In genomic region chr13:44713793-44714469, GRCh38 we compare ENCODE assay signal across 9 cellular contexts.
DNase-seq lines count a peak whose midpoint lies in the region; ATAC-seq and TF ChIP-seq lines count a peak whose summit lies in the region.
"Had no signal": no experiment of that assay in that cellular context is flagged by ENCODE, and none has a peak within 500 bp of the region (broad histone marks: within the 10 kb centered on the region; RNA-seq: fewer than 3 reads in every experiment).

No MANE protein-coding gene starts in this region.

- intact Hi-C loops in left ventricle myocardium inferior (cut with micrococcal nuclease): no loop called here

- H3K9me2 ChIP-seq in GM23338 (ENCODE audit: insufficient read depth): no peaks in the 10 kb centered on the region

- no peaks in the 10 kb centered on the region for H3K27me3 Mint-ChIP-seq in GM23338 (ENCODE audit: insufficient read depth, low read depth, poor library complexity)

- no peak for TF ChIP-seq CTCF in HFF-Myc (IDR thresholded peaks at IDR 0.05; ENCODE audit: low read depth, low read length, missing control alignments)
- no peak for TF ChIP-seq CTCF in left ventricle myocardium inferior (IDR thresholded peaks at IDR 0.05; ENCODE audit: borderline replicate concordance)
- no peak for TF ChIP-seq CTCF in thoracic aorta (IDR thresholded peaks at IDR 0.05)
- TF ChIP-seq CTCF in GM23338 (conservative IDR thresholded peaks at IDR 0.05; ENCODE audit: low read depth in 2 of 2): no peak

- H2AFZ ChIP-seq in GM23338: no peak overlapping the region

- H3K4me1 ChIP-seq in adipocyte (ENCODE audit: control insufficient read depth, insufficient read depth, low read length) (peaks cover 57% of the 10 kb centered on the region), left ventricle myocardium inferior (peaks cover 17% of the 10 kb centered on the region), thoracic aorta (ENCODE audit: control insufficient read depth in 1 of 2, low read depth in 2 of 2) (peaks cover 36 to 71% of the 10 kb centered on the region in 2 donors), GM23338 (ENCODE audit: insufficient read depth) (no peaks in the 10 kb centered on the region; the same call in 1 of the 2 replicates)

- H4K20me1 ChIP-seq in GM23338 (replicated peaks; ENCODE audit: insufficient read depth): no peaks in the 10 kb centered on the region

- H3K36me3 ChIP-seq in adipocyte (ENCODE audit: control insufficient read depth, insufficient read depth, low read length, severe bottlenecking): no peaks in the 10 kb centered on the region
- no peaks in the 10 kb centered on the region for H3K36me3 ChIP-seq in left ventricle myocardium inferior
- H3K36me3 ChIP-seq in thoracic aorta: no peaks in the 10 kb centered on the region
- H3K36me3 ChIP-seq in GM23338 (ENCODE audit: insufficient read depth): no peaks in the 10 kb centered on the region

- H3K27ac ChIP-seq in left ventricle myocardium inferior (replicated peaks) (peak overlapping the region; percentile 10), thoracic aorta (peak overlapping the region; percentile 78 to 84), GM23338 (ENCODE audit: low read depth) (no peak overlapping the region)

- H3K9me3 ChIP-seq in adipocyte (ENCODE audit: control insufficient read depth, low read length) (no peaks in the 10 kb centered on the region), left ventricle myocardium inferior (replicated peaks) (no peaks in the 10 kb centered on the region), thoracic aorta (no peaks in the 10 kb centered on the region)

- H3K4me2 ChIP-seq in GM23338: no peak overlapping the region

- peak; percentile 94 for DNase-seq in HFF-Myc (ENCODE audit: extremely low read depth, low read depth)
- peak; percentile 93 for DNase-seq in adipocyte (ENCODE audit: low read depth)
- no peak for DNase-seq in left ventricle myocardium inferior
- DNase-seq in thoracic aorta (ENCODE audit: low spot score): peak; percentile 14
- DNase-seq in GM23338 (ENCODE audit: low spot score): no peak
- DNase-seq in NCI-H1092 (lab: John Stamatoyannopoulos, UW): no peak
- no peak for DNase-seq in CD1c-positive myeloid dendritic cell (ENCODE audit: extremely low spot score)
- DNase-seq: small intestine had no signal

- H3K4me1 Mint-ChIP-seq in GM23338: peaks cover 4% of the 10 kb centered on the region; the same call in 2 of the 3 replicates

- no peaks in the 10 kb centered on the region; the same call in 2 of the 3 replicates for H3K9me3 Mint-ChIP-seq in GM23338

- H3F3A ChIP-seq in GM23338 (replicated peaks; ENCODE audit: low read depth): no peaks in the 10 kb centered on the region

- H3K79me2 ChIP-seq in GM23338 (replicated peaks; ENCODE audit: insufficient read depth): no peaks in the 10 kb centered on the region

- H3K4me3 Mint-ChIP-seq in GM23338: no peak overlapping the region

- peak overlapping the region; percentile 82 for H3K9ac ChIP-seq in adipocyte (ENCODE audit: low read length)

- no peak overlapping the region for H3K27ac Mint-ChIP-seq in GM23338

- H3K36me3 Mint-ChIP-seq in GM23338 (ENCODE audit: low read depth): no peaks in the 10 kb centered on the region

- H3K4me3 ChIP-seq in HFF-Myc (replicated peaks; ENCODE audit: low read depth, low read length): no peak overlapping the region
- no peak overlapping the region for H3K4me3 ChIP-seq in adipocyte (ENCODE audit: low read length)
- H3K4me3 ChIP-seq in left ventricle myocardium inferior: no peak overlapping the region
- H3K4me3 ChIP-seq in thoracic aorta: no peak overlapping the region
- no peak overlapping the region for H3K4me3 ChIP-seq in GM23338

- no peaks in the 10 kb centered on the region for H3K27me3 ChIP-seq in adipocyte (replicated peaks; ENCODE audit: control insufficient read depth, insufficient read depth, low read length)
- H3K27me3 ChIP-seq in left ventricle myocardium inferior (ENCODE audit: low read depth): no peaks in the 10 kb centered on the region
- H3K27me3 ChIP-seq in thoracic aorta (replicated peaks; ENCODE audit: insufficient read depth): no peaks in the 10 kb centered on the region
- H3K27me3 ChIP-seq in GM23338 (ENCODE audit: insufficient read depth): no peaks in the 10 kb centered on the region

- peak; percentile 72 for ATAC-seq in thoracic aorta (ENCODE audit: insufficient number of reproducible peaks, low FRiP score, low read depth)
- ATAC-seq in HG02763 (IDR thresholded peaks at IDR 0.05; ENCODE audit: unreplicated experiment): no peak
- ATAC-seq in GM23338: no peak

TF ChIP-seq in GM23338, 12 proteins besides CTCF, POLR2A, EP300 and RAD21 (continues in another document):
- TF ChIP-seq ZNF462 (CRISPR knock-in tag; IDR thresholded peaks at IDR 0.05) (no peak), CREB1 (CRISPR knock-in tag; IDR thresholded peaks at IDR 0.05; ENCODE audit: low read depth) (no peak), STAT1 (IDR thresholded peaks at IDR 0.05; ENCODE audit: unreplicated experiment) (no peak)

Comparison
In these comparisons a context has a peak if more than half of its experiments do, and no peak if none do; other contexts are left out.
1. DNase-seq: peak in HFF-Myc (single experiment), adipocyte (single experiment) and thoracic aorta (single experiment); none in left ventricle myocardium inferior (single experiment), GM23338 (single experiment), NCI-H1092 (single experiment) and CD1c-positive myeloid dendritic cell (single experiment).